ENCODE assay signal across 27 cellular contexts in genomic region chr5:13640270-13640669, GRCh38.
"Had no signal": no experiment of that assay in that cellular context is flagged by ENCODE, and none has a peak within 500 bp of the region (broad histone marks: within the 10 kb centered on the region; RNA-seq: fewer than 3 reads in every experiment).

No MANE protein-coding gene starts in this region.

- H3K4me1 ChIP-seq: adrenal gland, ascending aorta, esophagus squamous epithelium, gastrocnemius medialis, stomach, suprapubic skin, tibial nerve had no signal

- H3K9me3 ChIP-seq: adrenal gland, ascending aorta, esophagus squamous epithelium, gastrocnemius medialis, mucosa of descending colon, stomach, suprapubic skin, tibial nerve had no signal

- H3K27ac ChIP-seq: adrenal gland, ascending aorta, dorsolateral prefrontal cortex, esophagus squamous epithelium, gastrocnemius medialis, stomach, suprapubic skin, tibial nerve, VCaP had no signal

- FAIRE-seq: colon, endothelial cell of umbilical vein, keratinocyte had no signal

- ATAC-seq: activated CD4-positive, CD25-positive, alpha-beta regulatory T cell treated with anti-CD3 and anti-CD28 coated beads, Interleukin-2, amount 50 U/mL, for 24 hours; activated T-helper 17 cell treated with anti-CD3 and anti-CD28 coated beads, Interleukin-2, amount 50 U/mL, for 72 hours; effector memory CD8-positive, alpha-beta T cell; gastrocnemius medialis; mucosa of descending colon; sciatic nerve; stimulated activated effector memory CD8-positive, alpha-beta T cell treated with anti-CD3 and anti-CD28 coated beads, Interleukin-12 subunit alpha, Interleukin-12 subunit beta, amount 100 ng/mL, for 72 hours; T-cell had no signal

- DNase-seq: activated CD4-positive, alpha-beta T cell treated with anti-CD3 and anti-CD28 coated beads, Interleukin-2, amount 10 ng/mL, durations not matched to agents 7 days and 5 days; activated naive CD4-positive, alpha-beta T cell; activated T-cell treated with anti-CD3 and anti-CD28 coated beads, Interleukin-2, amount 50 U/mL, for 1 hour; adrenal gland; dorsolateral prefrontal cortex; effector memory CD8-positive, alpha-beta T cell; esophagus squamous epithelium; gastrocnemius medialis; head of caudate nucleus; mesenchymal stem cell; mucosa of descending colon; nucleus accumbens; small intestine; stimulated activated CD4-positive, alpha-beta T cell treated with anti-CD3 and anti-CD28 coated beads, Interleukin-2, amount 100 ng/mL, for 24 hours; stomach; T-cell had no signal

- H3K4me3 ChIP-seq: adrenal gland, ascending aorta, dorsolateral prefrontal cortex, esophagus squamous epithelium, gastrocnemius medialis, mucosa of descending colon, stomach, suprapubic skin, tibial nerve had no signal
